In the genomic region with DNA sequence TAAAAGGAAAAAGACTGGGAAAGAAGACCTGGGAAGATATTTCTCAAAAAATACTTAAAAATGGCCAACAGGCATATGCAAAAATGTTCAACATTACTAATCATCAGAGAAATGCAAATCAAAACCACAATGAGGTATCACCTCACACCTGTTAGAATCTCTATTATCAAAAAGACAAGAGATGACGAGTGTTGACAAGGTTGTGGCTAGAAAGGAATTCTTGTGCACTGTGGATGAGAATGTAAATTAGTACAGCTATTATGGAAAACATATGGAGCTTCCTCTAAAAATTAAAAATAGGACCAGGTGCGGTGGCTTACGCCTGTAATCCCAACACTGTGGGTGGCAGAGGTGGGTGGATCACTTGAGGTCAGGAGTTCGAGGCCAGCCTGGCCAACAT, we compare ENCODE assay signal across 20 cellular contexts. TPM values are rescaled to one million over a fixed set of nuclear protein-coding genes. Genes with fewer than 3 reads are reported as not detected.
A peak's percentile ranks its signal among the peaks of the same experiment; 100 is the strongest.
DNase-seq lines count a peak whose midpoint lies in the region; ATAC-seq, FAIRE-seq and TF ChIP-seq lines count a peak whose summit lies in the region.
"Had no signal": no experiment of that assay in that cellular context is flagged by ENCODE, and none has a peak within 500 bp of the region (broad histone marks: within the 10 kb centered on the region; RNA-seq: fewer than 3 reads in every experiment).

No MANE protein-coding gene starts in this region.

- no peak overlapping the region for H2AFZ ChIP-seq in GM12878 (ENCODE audit: control insufficient read depth, low read depth, low read length)

- intact Hi-C loops in GM12878 (cut with micrococcal nuclease; ENCODE audit: unreplicated experiment) = loop anchor here (10.0 kb wide), 1 partner anchor 627 kb away; no protein-coding TSS in a partner anchor
- intact Hi-C loops in Calu3 (cut with micrococcal nuclease; ENCODE audit: unreplicated experiment) = no loop called here

- TF ChIP-seq CTCF in GM12878 (IDR thresholded peaks at IDR 0.05 in 2 of 3, conservative IDR thresholded peaks at IDR 0.05 in 1 of 3; ENCODE audit: control insufficient read depth in 2 of 3, extremely low read depth in 1 of 3, insufficient read depth in 1 of 3, low read depth in 3 of 3, low read length in 3 of 3) (no peak), Calu3 (IDR thresholded peaks at IDR 0.05; ENCODE audit: unreplicated experiment) (no peak), suprapubic skin (IDR thresholded peaks at IDR 0.05) (no peak)

- CTCF ChIA-PET in GM12878 (lab: Yijun Ruan, JAX) = interaction anchor here (2.6 kb wide), 1 partner anchor 126 kb away, joined by 10 read pairs; no protein-coding TSS in a partner anchor
- CTCF ChIA-PET in Calu3 (lab: Charles Lee) = no interaction called here

- RAD21 ChIA-PET in GM12878 (lab: Charles Lee; ENCODE audit: unreplicated experiment) = interaction anchor here (2.0 kb wide), 1 partner anchor 126 kb away, joined by 6 read pairs; no protein-coding TSS in a partner anchor

- H3K4me1 Mint-ChIP-seq in Calu3 (ENCODE audit: low read depth, unreplicated experiment) = no peaks in the 10 kb centered on the region

- DNase-seq in GM12878 (ENCODE audit: low read depth, low spot score) (no peak), NCI-H146 (lab: John Stamatoyannopoulos, UW) (no peak), DMS 273 (lab: John Stamatoyannopoulos, UW; ENCODE audit: unreplicated experiment) (no peak), Calu3 (no peak), suprapubic skin (ENCODE audit: low spot score in 2 of 2) (no peak)
- DNase-seq: DMS 273 treated with DMSO at 0.1 percent for 48 hours, GF-D8, GOT3, KBM-7, NCI-H1048, NCI-H1436 treated with DMSO at 0.1 percent for 48 hours, NCI-H2081, NCI-H524 treated with DMSO at 0.1 percent for 48 hours, OCI-M1, SHP77 treated with DMSO at 0.1 percent for 48 hours, T-helper 17 cell had no signal

- SMC1A ChIA-PET in GM12878 (lab: Charles Lee; ENCODE audit: uncharacterized antibody, unreplicated experiment) = interaction anchor here (1.3 to 1.8 kb wide), 3 partner anchors 10 to 367 kb away, joined by 4 to 5 read pairs (median 4); no protein-coding TSS in a partner anchor

- WGBS in GM12878 (ENCODE audit: insufficient coverage, insufficient replicate concordance, low lambda C conversion rate, missing lambda C conversion rate) = 21% methylated on average over 4 of the region's 4 CpGs
- WGBS in suprapubic skin = 87% methylated on average over 4 of the region's 4 CpGs

- no peak for FAIRE-seq in GM12878 (lab: Jason Lieb, UNC)

- ATAC-seq in GM18511 (IDR thresholded peaks at IDR 0.05; ENCODE audit: unreplicated experiment) = peak; percentile 45
- peak; percentile 49 for ATAC-seq in HG02610 (IDR thresholded peaks at IDR 0.05; ENCODE audit: unreplicated experiment)
- peak; percentile 53 for ATAC-seq in HG03432 (IDR thresholded peaks at IDR 0.05; ENCODE audit: unreplicated experiment)
- ATAC-seq in GM12878 = peak; percentile 54
- ATAC-seq: T-helper 17 cell had no signal

- no peak overlapping the region for H3K4me3 ChIP-seq in GM12878
- H3K4me3 ChIP-seq in suprapubic skin = no peak overlapping the region
- H3K4me3 ChIP-seq: BLaER1 treated with 17β-estradiol and CSF1 and Interleukin-3, amounts not matched to agents 10 nM and 100 nM had no signal

- H3K27me3 ChIP-seq in GM12878 (replicated peaks in 1 of 2; ENCODE audit: control insufficient read depth in 2 of 2, insufficient read depth in 2 of 2, low read length in 1 of 2) (no peaks in the 10 kb centered on the region; a peak in 1 of 4 replicates), suprapubic skin (no peaks in the 10 kb centered on the region)
- H3K27me3 ChIP-seq: BLaER1 treated with 17β-estradiol and CSF1 and Interleukin-3, amounts not matched to agents 10 nM and 100 nM had no signal

- in situ Hi-C loops in GM12878 (cut with MboI) = loop anchor here (5.0 kb wide), 1 partner anchor 369 kb away; no protein-coding TSS in a partner anchor

- no peaks in the 10 kb centered on the region for H3K79me2 ChIP-seq in GM12878 (ENCODE audit: control insufficient read depth, insufficient read depth, low read length)

- no peak overlapping the region for H3K9ac ChIP-seq in GM12878 (ENCODE audit: control insufficient read depth, insufficient read depth, low read length)
- H3K9ac ChIP-seq: BLaER1 treated with 17β-estradiol and CSF1 and Interleukin-3, amounts not matched to agents 10 nM and 100 nM had no signal

- POLR2A ChIA-PET in GM12878 (lab: Charles Lee) = no interaction called here

- no TSS peak for BruUV-seq in GM12878 (replicated peaks; lab: Mats Ljungman, UMichigan)
- no TSS peak for BruUV-seq in Calu3 (replicated peaks; lab: Mats Ljungman, UMichigan)

- H3K36me3 ChIP-seq in GM12878 (ENCODE audit: control insufficient read depth in 2 of 2, insufficient read depth in 2 of 2, low read length in 1 of 2) (no peaks in the 10 kb centered on the region), suprapubic skin (no peaks in the 10 kb centered on the region)
- H3K36me3 ChIP-seq: BLaER1 treated with 17β-estradiol and CSF1 and Interleukin-3, amounts not matched to agents 10 nM and 100 nM had no signal

- H3K27me3 Mint-ChIP-seq in Calu3 (ENCODE audit: unreplicated experiment) = no peaks in the 10 kb centered on the region

- TF ChIP-seq POLR2A in GM12878 (IDR thresholded peaks at IDR 0.05; ENCODE audit: low read depth, low read length) (no peak), suprapubic skin (IDR thresholded peaks at IDR 0.05) (no peak)

- no peak overlapping the region for H3K27ac Mint-ChIP-seq in Calu3 (ENCODE audit: unreplicated experiment)
- H3K27ac Mint-ChIP-seq: T-helper 17 cell had no signal

- TF ChIP-seq EP300 in GM12878 (IDR thresholded peaks at IDR 0.05; ENCODE audit: borderline replicate concordance in 1 of 2, control insufficient read depth in 1 of 2, low read depth in 2 of 2, low read length in 2 of 2) (no peak), suprapubic skin (IDR thresholded peaks at IDR 0.05) (no peak)

- no peaks in the 10 kb centered on the region for H3K36me3 Mint-ChIP-seq in Calu3 (ENCODE audit: insufficient read depth, unreplicated experiment)

- no peak for TF ChIP-seq RAD21 in GM12878 (IDR thresholded peaks at IDR 0.05; ENCODE audit: insufficient read depth, low read depth, low read length)

- no peaks in the 10 kb centered on the region for H3K9me3 ChIP-seq in GM12878 (replicated peaks; ENCODE audit: control insufficient read depth, insufficient read depth, low read length)
- no peaks in the 10 kb centered on the region for H3K9me3 ChIP-seq in suprapubic skin
- H3K9me3 ChIP-seq: BLaER1 treated with 17β-estradiol and CSF1 and Interleukin-3, amounts not matched to agents 10 nM and 100 nM had no signal

- H4K20me1 ChIP-seq in GM12878 (ENCODE audit: control insufficient read depth, insufficient read depth) = no peaks in the 10 kb centered on the region
- H4K20me1 ChIP-seq: BLaER1 treated with 17β-estradiol and CSF1 and Interleukin-3, amounts not matched to agents 10 nM and 100 nM had no signal

- no peak overlapping the region for H3K27ac ChIP-seq in GM12878 (ENCODE audit: control insufficient read depth, insufficient read depth)
- H3K27ac ChIP-seq in suprapubic skin = no peak overlapping the region
- H3K27ac ChIP-seq: BLaER1 treated with 17β-estradiol and CSF1 and Interleukin-3, amounts not matched to agents 10 nM and 100 nM had no signal

- no peaks in the 10 kb centered on the region for H3K4me1 ChIP-seq in GM12878 (ENCODE audit: control insufficient read depth, insufficient read depth, low read length)
- no peaks in the 10 kb centered on the region for H3K4me1 ChIP-seq in suprapubic skin
- H3K4me1 ChIP-seq: BLaER1 treated with 17β-estradiol and CSF1 and Interleukin-3, amounts not matched to agents 10 nM and 100 nM had no signal

- H3K4me2 ChIP-seq in GM12878 (ENCODE audit: control insufficient read depth, insufficient read depth) = no peak overlapping the region
- H3K4me2 ChIP-seq: BLaER1 treated with 17β-estradiol and CSF1 and Interleukin-3, amounts not matched to agents 10 nM and 100 nM had no signal

- H3K4me3 Mint-ChIP-seq in Calu3 (ENCODE audit: low read depth, unreplicated experiment) = no peak overlapping the region
- H3K4me3 Mint-ChIP-seq: T-helper 17 cell had no signal

- H3K9me3 Mint-ChIP-seq in Calu3 (ENCODE audit: low read depth, unreplicated experiment) = no peaks in the 10 kb centered on the region

RNA-seq across cellular contexts. Expression of a gene that starts 50.0 kb away (rescaled TPM):
- total RNA-seq in GM12878 (2013; cell fraction: nucleolus; rRNA removed) = 13.0 and 13.1 TPM in 2 replicates
- total RNA-seq in GM12878 (2014; rRNA removed) (16.2 and 17.2 TPM in 2 replicates), GM12878 (2014; rRNA removed; fragmentation: Illumina TruSeq; extraction: Trizol) (19.8 and 20.8 TPM in 2 replicates), GM12878 (2021) (14.4 and 16.4 TPM in 2 replicates), Calu3 (2022) (9.6 and 10.1 TPM in 2 replicates), suprapubic skin (1 to 10 TPM; 2.8 to 3.7 (median 3.2) TPM)
- polyA plus RNA-seq in GM12878 (2011; ENCODE audit: low read depth) = 8.6 TPM
- polyA plus RNA-seq in GM12878 (2011; rRNA removed) (40.2 and 47.8 TPM in 2 replicates), GM12878 (2014; fragmentation: Illumina TruSeq; extraction: Trizol) (24.8 and 43.6 TPM in 2 replicates), GM12878 (2014; fragmentation: Nextera tagmentation; extraction: Ambion mirVana) (10 to 100 TPM in 1 of 2 experiments, 1 to 10 TPM in 1; 9.3 to 12.0 TPM), GM12878 (2014; rRNA removed) (15.3 and 20.1 TPM in 2 replicates), GM12878 (2016; fragmentation: Nextera tagmentation; extraction: Ambion mirVana) (10 to 100 TPM; 32.6 to 35.1 TPM)
- polyA plus RNA-seq in GM12878 (2011; cell fraction: cytosol; rRNA removed) = 11.7 and 14.0 TPM in 2 replicates
- 9.3 and 9.7 TPM in 2 replicates for polyA plus RNA-seq in GM12878 (2011; cell fraction: nucleus; rRNA removed)
- 9.6 and 10.5 TPM in 2 replicates for polyA plus RNA-seq in GM12878 (2012)
- 8.4 and 20.6 TPM in 2 replicates for polyA minus RNA-seq in GM12878 (2011; rRNA and poly(A)+ RNA removed)
- polyA minus RNA-seq in GM12878 (2011; cell fraction: cytosol; rRNA and poly(A)+ RNA removed) = 4.9 and 6.9 TPM in 2 replicates
- 3.6 and 5.5 TPM in 2 replicates for polyA minus RNA-seq in GM12878 (2011; cell fraction: nucleus; rRNA and poly(A)+ RNA removed)

RNA-seq across cellular contexts. Expression of a gene that starts 50.4 kb away (rescaled TPM):
- 53.7 and 57.5 TPM in 2 replicates for total RNA-seq in GM12878 (2013; cell fraction: nucleolus; rRNA removed)
- total RNA-seq in GM12878 (2014; rRNA removed) (15.4 and 18.0 TPM in 2 replicates), GM12878 (2014; rRNA removed; fragmentation: Illumina TruSeq; extraction: Trizol) (21.4 and 22.0 TPM in 2 replicates), GM12878 (2021) (12.4 and 16.3 TPM in 2 replicates), Calu3 (2022) (8.4 and 13.8 TPM in 2 replicates), suprapubic skin (100 to 1,000 TPM in 1 of 4 donors, 10 to 100 TPM in 3; 44.9 to 204 (median 50.3) TPM)
- 15.8 TPM for polyA plus RNA-seq in GM12878 (2011; ENCODE audit: low read depth)
- polyA plus RNA-seq in GM12878 (2011; rRNA removed) (30.4 and 43.7 TPM in 2 replicates), GM12878 (2014; fragmentation: Illumina TruSeq; extraction: Trizol) (22.5 and 27.9 TPM in 2 replicates), GM12878 (2014; fragmentation: Nextera tagmentation; extraction: Ambion mirVana) (10 to 100 TPM; 10.9 to 17.9 TPM), GM12878 (2014; rRNA removed) (19.3 and 20.5 TPM in 2 replicates), GM12878 (2016; fragmentation: Nextera tagmentation; extraction: Ambion mirVana) (10 to 100 TPM; 25.4 to 29.4 TPM)
- polyA plus RNA-seq in GM12878 (2011; cell fraction: cytosol; rRNA removed) = 17.7 and 21.9 TPM in 2 replicates
- polyA plus RNA-seq in GM12878 (2011; cell fraction: nucleus; rRNA removed) = 27.0 and 27.5 TPM in 2 replicates
- polyA plus RNA-seq in GM12878 (2012) = 14.6 and 15.0 TPM in 2 replicates
- polyA minus RNA-seq in GM12878 (2011; rRNA and poly(A)+ RNA removed) = 7.8 and 11.5 TPM in 2 replicates
- polyA minus RNA-seq in GM12878 (2011; cell fraction: cytosol; rRNA and poly(A)+ RNA removed) = 5.1 and 6.1 TPM in 2 replicates
- 5.3 and 13.8 TPM in 2 replicates for polyA minus RNA-seq in GM12878 (2011; cell fraction: nucleus; rRNA and poly(A)+ RNA removed)
